Comparison of ENCODE assay signal across 1 cellular context in genomic region chr3:63279000-63279366, GRCh38.
TF ChIP-seq lines count a peak whose summit lies in the region.

No MANE protein-coding gene starts in this region.

TF ChIP-seq in WTC11, 78 proteins besides CTCF, POLR2A, EP300 and RAD21 (continued from another document):
- TF ChIP-seq ZNF425 (CRISPR knock-in tag; conservative IDR thresholded peaks at IDR 0.05): no peak
- no peak; the same call in 1 of the 2 replicates for TF ChIP-seq MAX (CRISPR knock-in tag; IDR thresholded peaks at IDR 0.05)
- no peak for TF ChIP-seq GRHL2 (CRISPR knock-in tag; IDR thresholded peaks at IDR 0.05; ENCODE audit: insufficient replicate concordance, severe bottlenecking)
- no peak for TF ChIP-seq TEAD1 (CRISPR knock-in tag; IDR thresholded peaks at IDR 0.05)
- no peak for TF ChIP-seq E2F4 (CRISPR knock-in tag; IDR thresholded peaks at IDR 0.05; ENCODE audit: borderline replicate concordance, low read depth)
